In the genomic region with DNA sequence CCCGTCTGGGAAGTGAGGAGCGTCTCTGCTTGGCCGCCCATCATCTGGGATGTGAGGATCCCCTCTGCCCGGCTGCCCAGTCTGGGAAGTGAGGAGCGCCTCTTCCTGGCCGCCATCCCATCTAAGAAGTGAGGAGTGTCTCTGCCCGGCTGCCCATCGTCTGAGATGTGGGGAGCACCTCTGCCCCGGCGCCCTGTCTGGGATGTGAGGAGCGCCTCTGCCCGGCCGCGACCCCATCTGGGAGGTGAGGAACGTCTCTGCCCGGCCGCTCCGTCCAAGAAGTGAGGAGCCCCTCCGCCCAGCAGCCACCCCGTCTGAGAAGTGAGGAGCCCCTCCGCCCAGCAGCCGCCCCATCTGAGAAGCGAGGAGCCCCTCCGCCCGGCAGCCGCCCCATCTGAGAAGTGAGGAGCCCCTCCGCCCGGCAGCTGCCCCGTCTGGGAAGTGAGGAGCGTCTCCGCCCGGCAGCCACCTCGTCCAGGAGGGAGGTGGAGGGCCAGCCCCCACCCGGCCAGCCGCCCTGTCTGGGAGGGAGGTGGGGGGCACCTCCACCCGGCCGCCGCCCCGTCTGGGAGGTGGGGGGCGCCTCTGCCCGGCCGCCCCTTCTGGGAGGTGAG, we compare ENCODE assay signal across 14 cellular contexts. TPM values are rescaled to one million over a fixed set of nuclear protein-coding genes. Genes with fewer than 3 reads are reported as not detected.
A peak's percentile ranks its signal among the peaks of the same experiment; 100 is the strongest.
DNase-seq lines count a peak whose midpoint lies in the region; ATAC-seq and TF ChIP-seq lines count a peak whose summit lies in the region.
"Not testable (repeated sequence)": the region's sequence is repeated elsewhere in the genome, so short reads cannot be mapped to it uniquely, and the experiment has no call there.
"Had no signal": no experiment of that assay in that cellular context is flagged by ENCODE, and none has a peak within 500 bp of the region (broad histone marks: within the 10 kb centered on the region; RNA-seq: fewer than 3 reads in every experiment).

No MANE protein-coding gene starts in this region.

- not testable (repeated sequence) for H3K4me3 Mint-ChIP-seq in chondrocyte (ENCODE audit: unreplicated experiment); glutamatergic neuron (ENCODE audit: unreplicated experiment)

- H3K27me3 Mint-ChIP-seq in chondrocyte (ENCODE audit: low read depth); glutamatergic neuron (ENCODE audit: unreplicated experiment): not testable (repeated sequence)

- WGBS in right cardiac atrium: 92% methylated on average over 42 of the region's 42 CpGs

- not testable (repeated sequence) for TF ChIP-seq CTCF in chondrocyte (IDR thresholded peaks at IDR 0.05); glutamatergic neuron (IDR thresholded peaks at IDR 0.05; ENCODE audit: partially characterized antibody, unreplicated experiment)

- ATAC-seq in right cardiac atrium: not testable (repeated sequence)

- H3K9me3 Mint-ChIP-seq in chondrocyte (ENCODE audit: low read depth): peaks cover 19% of the 10 kb centered on the region
- H3K9me3 Mint-ChIP-seq in glutamatergic neuron (ENCODE audit: unreplicated experiment): not testable (repeated sequence)

- not testable (repeated sequence) for H3K27ac ChIP-seq in right cardiac atrium (ENCODE audit: low read length)

- not testable (repeated sequence) for H3K27ac Mint-ChIP-seq in chondrocyte (ENCODE audit: unreplicated experiment); glutamatergic neuron (ENCODE audit: unreplicated experiment)

- not testable (repeated sequence) for H3K4me1 Mint-ChIP-seq in chondrocyte (ENCODE audit: low read depth); glutamatergic neuron (ENCODE audit: low read depth, unreplicated experiment)

- intact Hi-C loops in right cardiac atrium (cut with DNase I): not testable (repeated sequence)

- not testable (repeated sequence) for H3K27me3 ChIP-seq in right cardiac atrium (ENCODE audit: control insufficient read depth, insufficient read depth)

- DNase-seq in activated gamma-delta T cell (lab: John Stamatoyannopoulos, UW) (peak; percentile 13), chondrocyte (ENCODE audit: low spot score) (peak; percentile 65), glutamatergic neuron (peak; percentile 25), right cardiac atrium (peak in 2 of 3 donors; percentile 11 to 62)

- H3K4me3 ChIP-seq in right cardiac atrium (ENCODE audit: low read length): not testable (repeated sequence)

- H3K36me3 Mint-ChIP-seq in chondrocyte (ENCODE audit: low read depth): not testable (repeated sequence)
- H3K36me3 Mint-ChIP-seq in glutamatergic neuron (ENCODE audit: unreplicated experiment): peaks cover 12% of the 10 kb centered on the region

- not testable (repeated sequence) for H3K4me1 ChIP-seq in right cardiac atrium (ENCODE audit: control insufficient read depth, insufficient read depth, low read length)

- not testable (repeated sequence) for H3K9me3 ChIP-seq in right cardiac atrium (ENCODE audit: control insufficient read depth, low read length)

RNA-seq across cellular contexts. Expression of a gene that starts 40.5 kb away (rescaled TPM):
- total RNA-seq in chondrocyte (0.69 to 4.5 TPM (median 1.1 TPM) in 3 replicates), glutamatergic neuron (ENCODE audit: unreplicated experiment) (4.2 TPM), right cardiac atrium (10 to 100 TPM; 13.9 to 16.0 (median 15.1) TPM)
- 6.1 TPM for polyA plus RNA-seq in right cardiac atrium
- total RNA-seq: A172; B cell; Caco-2; CD4-positive, alpha-beta memory T cell; CD4-positive, alpha-beta T cell; CD4-positive, CD25-positive, alpha-beta regulatory T cell; CD8-positive, alpha-beta memory T cell; CD8-positive, alpha-beta T cell; Daoy had no signal
- polyA plus RNA-seq: CD14-positive monocyte; CD4-positive, alpha-beta memory T cell; CD4-positive, CD25-positive, alpha-beta regulatory T cell; CD8-positive, alpha-beta memory T cell had no signal

Comparison
In these comparisons a context has a peak if more than half of its experiments do, and no peak if none do; other contexts are left out.
1. DNase-seq: peak in every context shown above with its lines; median percentile 65 in chondrocyte; 36 in right cardiac atrium; 25 in glutamatergic neuron; 13 in activated gamma-delta T cell.